18 cellular contexts compared by ENCODE assay signal in the genomic region with DNA sequence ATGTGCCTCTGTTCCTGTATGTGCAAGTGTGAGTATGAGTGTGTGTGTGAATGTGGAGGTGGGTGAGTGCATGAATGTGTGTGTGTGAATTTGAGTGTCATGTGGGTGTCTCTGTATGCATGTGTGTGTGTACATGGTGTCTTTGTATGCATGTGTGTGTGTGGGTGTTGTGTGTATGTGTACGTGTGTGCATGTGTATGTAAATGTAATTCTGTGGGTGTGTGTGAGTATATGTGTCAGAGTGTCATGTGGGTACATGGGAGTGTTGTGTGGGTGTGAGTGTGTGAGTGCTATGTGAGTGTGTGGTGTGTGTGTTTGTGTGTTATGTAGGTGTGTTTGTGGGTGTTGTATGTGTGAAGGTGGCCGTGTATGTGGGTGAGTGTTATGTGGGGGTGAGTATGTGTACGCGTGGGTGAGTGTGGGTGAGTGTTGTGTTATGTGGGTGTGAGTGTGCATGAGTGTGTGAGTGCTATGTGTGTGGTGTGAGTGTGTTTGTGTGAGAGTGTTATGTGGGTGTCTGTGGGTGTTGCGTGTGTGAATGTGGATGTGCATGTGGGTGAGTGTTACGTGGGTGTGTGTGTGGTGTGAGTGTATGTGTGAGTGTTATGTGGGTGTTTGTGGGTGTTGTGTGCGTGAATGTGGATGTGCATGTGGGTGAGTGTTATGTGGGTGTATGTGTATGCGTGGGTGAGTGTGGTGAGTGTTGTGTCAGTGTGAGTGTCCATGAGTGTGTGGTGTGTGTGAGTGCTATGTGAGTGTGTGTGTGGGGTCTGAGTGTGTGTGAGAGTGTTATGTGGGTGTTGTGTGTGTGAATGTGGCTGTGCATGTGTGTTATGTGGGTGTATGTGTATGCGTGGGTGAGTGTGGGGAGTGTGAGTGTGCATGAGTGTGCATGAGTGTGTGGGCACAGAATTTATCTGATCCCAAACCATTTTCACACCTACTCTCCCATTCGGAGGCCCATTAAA. TPM values are rescaled to one million over a fixed set of nuclear protein-coding genes. Genes with fewer than 3 reads are reported as not detected.
DNase-seq lines count a peak whose midpoint lies in the region; ATAC-seq, FAIRE-seq and TF ChIP-seq lines count a peak whose summit lies in the region.
"Had no signal": no experiment of that assay in that cellular context is flagged by ENCODE, and none has a peak within 500 bp of the region (broad histone marks: within the 10 kb centered on the region; RNA-seq: fewer than 3 reads in every experiment).

No MANE protein-coding gene starts in this region.

- no peak overlapping the region for H4K5ac ChIP-seq in IMR-90 (ENCODE audit: low read depth, low read length)

- no peak overlapping the region for H3K23ac ChIP-seq in IMR-90 (ENCODE audit: low read depth, low read length)

- no peak overlapping the region for H2AK9ac ChIP-seq in IMR-90 (replicated peaks; ENCODE audit: low read depth, low read length, poor library complexity)

- no peak overlapping the region for H3K4ac ChIP-seq in IMR-90 (ENCODE audit: low read depth, low read length)

- H2AK5ac ChIP-seq in IMR-90 (ENCODE audit: low read depth, low read length), result peak overlapping the region; percentile 24; the same call in 1 of the 2 replicates

- TF ChIP-seq RAD21 in IMR-90 (IDR thresholded peaks at IDR 0.05; ENCODE audit: low read length) (no peak), HepG2 (CRISPR knock-in tag; IDR thresholded peaks at IDR 0.05) (no peak)

- no peak for FAIRE-seq in HepG2 (lab: Jason Lieb, UNC)

- H2BK15ac ChIP-seq in IMR-90 (ENCODE audit: low read depth, low read length), result no peak overlapping the region

- peak overlapping the region; percentile 43 for H2BK5ac ChIP-seq in IMR-90 (ENCODE audit: low read depth, low read length, poor library complexity, severe bottlenecking)

- H4K8ac ChIP-seq in IMR-90 (ENCODE audit: low read depth in 2 of 2, low read length in 2 of 2), result no peak overlapping the region

- no peaks in the 10 kb centered on the region for H3K79me2 ChIP-seq in HepG2 (ENCODE audit: insufficient read depth, low read length)

- WGBS in IMR-90 (ENCODE audit: extremely low coverage in 2 of 2, insufficient read length in 1 of 2), 2 experiments, result 74% methylated on average over 7 of the region's 10 CpGs; no CpG with 5 or more reads in 1 of the 2 experiments
- WGBS in HepG2 (ENCODE audit: low lambda C conversion rate), result 47% methylated on average over 10 of the region's 10 CpGs

- dilution Hi-C loops in IMR-90 (cut with HindIII; ENCODE audit: low sequenced_read_pairs, unreplicated experiment), result no loop called here

- no peak for TF ChIP-seq POLR2A in IMR-90 (IDR thresholded peaks at IDR 0.05; ENCODE audit: low read depth, low read length)
- TF ChIP-seq POLR2A in HepG2 (IDR thresholded peaks at IDR 0.05; ENCODE audit: insufficient read depth in 1 of 2, low read depth in 2 of 2, low read length in 2 of 2), result no peak

- no peak overlapping the region for H3K4me3 ChIP-seq in IMR-90 (ENCODE audit: insufficient read depth, low read depth, low read length)
- no peak overlapping the region for H3K4me3 ChIP-seq in HepG2 (replicated peaks in 1 of 3; ENCODE audit: insufficient read depth in 1 of 3, low read depth in 2 of 3, low read length in 3 of 3)
- H3K4me3 ChIP-seq in thoracic aorta, result no peak overlapping the region
- H3K4me3 ChIP-seq: BLaER1 treated with 17β-estradiol and CSF1 and Interleukin-3, amounts not matched to agents 10 nM and 100 nM; HAP-1 had no signal

- intact Hi-C loops in IMR-90 (cut with micrococcal nuclease) (loop anchor here (5.0 to 10.0 kb wide), 2 partner anchors 1283 to 1706 kb away; no protein-coding TSS in a partner anchor), HepG2 (cut with micrococcal nuclease; ENCODE audit: unreplicated experiment) (loop anchor here (2.0 to 10.0 kb wide), 3 partner anchors 351 to 1023 kb away; no protein-coding TSS in a partner anchor)

- POLR2A ChIA-PET in IMR-90 (lab: Charles Lee; ENCODE audit: unreplicated experiment), result no interaction called here
- POLR2A ChIA-PET in HepG2 (lab: Yijun Ruan, JAX), result no interaction called here

- no peaks in the 10 kb centered on the region for H3K36me3 ChIP-seq in IMR-90 (ENCODE audit: control insufficient read depth, insufficient read depth, low read length)
- H3K36me3 ChIP-seq in HepG2 (replicated peaks in 1 of 2; ENCODE audit: control insufficient read depth in 1 of 2, insufficient read depth in 2 of 2, low read length in 2 of 2), result no peaks in the 10 kb centered on the region
- no peaks in the 10 kb centered on the region for H3K36me3 ChIP-seq in thoracic aorta
- H3K36me3 ChIP-seq: BLaER1 treated with 17β-estradiol and CSF1 and Interleukin-3, amounts not matched to agents 10 nM and 100 nM; HAP-1 had no signal

- no peak overlapping the region for H3K14ac ChIP-seq in IMR-90 (replicated peaks; ENCODE audit: low read depth, low read length)

- TF ChIP-seq CTCF in IMR-90 (conservative IDR thresholded peaks at IDR 0.05; ENCODE audit: low read depth, low read length), result no peak
- TF ChIP-seq CTCF in HepG2 (CRISPR knock-in tag; IDR thresholded peaks at IDR 0.05), result no peak
- no peak for TF ChIP-seq CTCF in thoracic aorta (IDR thresholded peaks at IDR 0.05)

- in situ Hi-C loops in IMR-90 (cut with MboI; ENCODE audit: low sequenced_read_pairs) (loop anchor here (10.0 to 25.0 kb wide), 2 partner anchors 1286 to 1463 kb away; no protein-coding TSS in a partner anchor), HepG2 (cut with HindIII; ENCODE audit: extremely low pct_ligation_motif_present, low pct_unique_long_range_greater_than_20kb) (loop anchor here (5.0 to 25.0 kb wide), 6 partner anchors 391 to 1461 kb away; no protein-coding TSS in a partner anchor)

- TF ChIP-seq EP300 in HepG2 (IDR thresholded peaks at IDR 0.05; ENCODE audit: low read depth in 2 of 2, low read length in 2 of 2) (no peak), HepG2 (CRISPR knock-in tag; IDR thresholded peaks at IDR 0.05; ENCODE audit: borderline replicate concordance) (no peak)

- H2BK120ac ChIP-seq in IMR-90 (ENCODE audit: low read depth, low read length), result no peak overlapping the region

- no peak overlapping the region for H4K91ac ChIP-seq in IMR-90 (ENCODE audit: insufficient read depth, low read depth, low read length)

- CTCF ChIA-PET in IMR-90 (lab: Yijun Ruan, JAX) (no interaction called here), HepG2 (lab: Yijun Ruan, JAX; ENCODE audit: low intra/inter-chr PET ratio, low total read pairs) (no interaction called here)

- H4K20me1 ChIP-seq in IMR-90 (ENCODE audit: insufficient read depth, low read length) (peaks cover 3% of the 10 kb centered on the region; the same call in 1 of the 2 replicates), HepG2 (ENCODE audit: insufficient read depth, low read length) (no peaks in the 10 kb centered on the region)
- H4K20me1 ChIP-seq: BLaER1 treated with 17β-estradiol and CSF1 and Interleukin-3, amounts not matched to agents 10 nM and 100 nM had no signal

- H2AFZ ChIP-seq in IMR-90 (replicated peaks; ENCODE audit: low read length, poor library complexity), result no peak overlapping the region
- no peak overlapping the region for H2AFZ ChIP-seq in HepG2 (ENCODE audit: low read length)

- H3K79me1 ChIP-seq in IMR-90 (ENCODE audit: low read depth in 1 of 2, low read length in 2 of 2), result no peaks in the 10 kb centered on the region

- H3K9me3 ChIP-seq in IMR-90 (ENCODE audit: control insufficient read depth, insufficient read depth, low read length) (peaks cover 6% of the 10 kb centered on the region), HepG2 (ENCODE audit: low read length) (peaks cover 8% of the 10 kb centered on the region; the same call in 1 of the 2 replicates), thoracic aorta (peaks cover 4% of the 10 kb centered on the region)
- H3K9me3 ChIP-seq: HAP-1 had no signal

- H3K27me3 ChIP-seq in IMR-90 (ENCODE audit: control insufficient read depth, insufficient read depth, low read length) (peaks cover 7% of the 10 kb centered on the region), HepG2 (ENCODE audit: control insufficient read depth in 1 of 2, insufficient read depth in 2 of 2, low read length in 2 of 2) (peaks cover 2 to 5% of the 10 kb centered on the region in 2 experiments; a peak in 1 of 5 replicates), thoracic aorta (replicated peaks; ENCODE audit: insufficient read depth) (no peaks in the 10 kb centered on the region)
- H3K27me3 ChIP-seq: BLaER1 treated with 17β-estradiol and CSF1 and Interleukin-3, amounts not matched to agents 10 nM and 100 nM had no signal

- peaks cover 2% of the 10 kb centered on the region; the same call in 1 of the 2 replicates for H3K4me1 ChIP-seq in IMR-90 (ENCODE audit: control insufficient read depth, insufficient read depth, low read length)
- peaks cover 41% of the 10 kb centered on the region for H3K4me1 ChIP-seq in HepG2 (ENCODE audit: insufficient read depth, low read length)
- H3K4me1 ChIP-seq in thoracic aorta (ENCODE audit: control insufficient read depth in 1 of 2, low read depth in 2 of 2), result peaks cover 0 to 4% of the 10 kb centered on the region in 2 donors
- H3K4me1 ChIP-seq: HAP-1 had no signal

- no peak overlapping the region for H3K18ac ChIP-seq in IMR-90 (ENCODE audit: low read depth, low read length)

- DNase-seq in IMR-90 (no peak), HepG2 (ENCODE audit: low spot score) (no peak), thoracic aorta (ENCODE audit: low spot score) (no peak)
- DNase-seq in activated T-cell treated with anti-CD3 and anti-CD28 coated beads, Interleukin-2, amount 50 U/mL, for 1 hour, result no peak
- DNase-seq: Calu3; CD8-positive, alpha-beta T cell; DMS79 treated with DMSO at 0.1 percent for 48 hours; GF-D8; GOT3; HFFc6; KG1 had no signal

- no peaks in the 10 kb centered on the region for H3K9me1 ChIP-seq in IMR-90 (ENCODE audit: insufficient read depth, low read length)

- H2BK20ac ChIP-seq in IMR-90 (ENCODE audit: low read depth, low read length), result no peak overlapping the region

- BruUV-seq in IMR-90 (replicated peaks; lab: Mats Ljungman, UMichigan), result no TSS peak
- no TSS peak for BruUV-seq in HepG2 (replicated peaks; lab: Mats Ljungman, UMichigan)

- ATAC-seq in IMR-90 (ENCODE audit: low read depth), result no peak
- ATAC-seq in HepG2, result no peak
- ATAC-seq in thoracic aorta (ENCODE audit: insufficient number of reproducible peaks, low FRiP score, low read depth), result peak; percentile 17
- ATAC-seq in HG03342 (IDR thresholded peaks at IDR 0.05; ENCODE audit: unreplicated experiment), result no peak
- no peak for ATAC-seq in HG03354 (IDR thresholded peaks at IDR 0.05; ENCODE audit: poor library complexity, severe bottlenecking, unreplicated experiment)
- ATAC-seq: CD8-positive, alpha-beta T cell had no signal

- H3K4me2 ChIP-seq in IMR-90 (ENCODE audit: low read depth, low read length) (no peak overlapping the region), HepG2 (ENCODE audit: low read depth, low read length) (no peak overlapping the region)
- H3K4me2 ChIP-seq: BLaER1 treated with 17β-estradiol and CSF1 and Interleukin-3, amounts not matched to agents 10 nM and 100 nM had no signal

- no peak overlapping the region for H3K9ac ChIP-seq in IMR-90 (ENCODE audit: low read depth, low read length)
- H3K9ac ChIP-seq in HepG2 (ENCODE audit: insufficient read depth, low read depth, low read length), result no peak overlapping the region
- H3K9ac ChIP-seq: BLaER1 treated with 17β-estradiol and CSF1 and Interleukin-3, amounts not matched to agents 10 nM and 100 nM had no signal

- no peak overlapping the region for H3K56ac ChIP-seq in IMR-90 (ENCODE audit: extremely low read depth, insufficient read depth, low read length)

- H3K27ac ChIP-seq in IMR-90 (ENCODE audit: insufficient read depth, low read length), result no peak overlapping the region
- H3K27ac ChIP-seq in HepG2 (ENCODE audit: extremely low read length, insufficient read depth, low read length), result no peak overlapping the region
- H3K27ac ChIP-seq in thoracic aorta, result no peak overlapping the region
- H3K27ac ChIP-seq: BLaER1 treated with 17β-estradiol and CSF1 and Interleukin-3, amounts not matched to agents 10 nM and 100 nM; HL-60 had no signal

RNA-seq across cellular contexts. Expression of a gene that starts 36.6 kb away (rescaled TPM):
- total RNA-seq in IMR-90 (2012; rRNA removed), result 21.9 and 23.9 TPM in 2 replicates
- polyA plus RNA-seq in IMR-90 (2012; rRNA removed), result 80.8 and 83.3 TPM in 2 replicates
- polyA plus RNA-seq in IMR-90 (2012; cell fraction: cytosol; rRNA removed), result 47.5 and 63.2 TPM in 2 replicates
- 33.2 and 41.3 TPM in 2 replicates for polyA plus RNA-seq in IMR-90 (2012; cell fraction: nucleus; rRNA removed; ENCODE audit: low replicate concordance)
- 29.3 and 50.2 TPM in 2 replicates for total RNA-seq in HepG2 (2016; rRNA removed; fragmentation: Illumina TruSeq; extraction: Trizol)
- total RNA-seq in HepG2 (2016; cell fraction: cytosol; rRNA removed; fragmentation: Illumina TruSeq; extraction: Trizol; ENCODE audit: low read depth), result 5.0 and 5.1 TPM in 2 replicates
- 22.1 and 49.8 TPM in 2 replicates for total RNA-seq in HepG2 (2016; cell fraction: insoluble cytoplasmic fraction; rRNA removed; fragmentation: Illumina TruSeq; extraction: Trizol)
- total RNA-seq in HepG2 (2016; cell fraction: membrane; rRNA removed; fragmentation: Illumina TruSeq; extraction: Trizol), result 10.8 and 12.4 TPM in 2 replicates
- total RNA-seq in HepG2 (2016; cell fraction: nucleus; rRNA removed; fragmentation: Illumina TruSeq; extraction: Trizol), result 68.9 and 87.3 TPM in 2 replicates
- 56.1 and 77.2 TPM in 2 replicates for polyA plus RNA-seq in HepG2 (2011; rRNA removed)
- polyA plus RNA-seq in HepG2 (2011; cell fraction: cytosol; rRNA removed), result 45.0 and 56.5 TPM in 2 replicates
- polyA plus RNA-seq in HepG2 (2011; cell fraction: nucleus; rRNA removed), result 102 and 105 TPM in 2 replicates
- 122 and 152 TPM in 2 replicates for polyA plus RNA-seq in HepG2 (2012)
- polyA plus RNA-seq in HepG2 (2016; cell fraction: cytosol; fragmentation: Illumina TruSeq; extraction: Trizol; ENCODE audit: low read depth), result 2.7 and 3.2 TPM in 2 replicates
- 25.6 and 37.4 TPM in 2 replicates for polyA plus RNA-seq in HepG2 (2016; cell fraction: insoluble cytoplasmic fraction; fragmentation: Illumina TruSeq; extraction: Trizol; ENCODE audit: low read depth)
- 7.7 and 9.8 TPM in 2 replicates for polyA plus RNA-seq in HepG2 (2016; cell fraction: membrane; fragmentation: Illumina TruSeq; extraction: Trizol; ENCODE audit: low read depth)
- polyA plus RNA-seq in HepG2 (2016; cell fraction: nucleus; fragmentation: Illumina TruSeq; extraction: Trizol; ENCODE audit: insufficient read depth, low read depth), result 108 and 114 TPM in 2 replicates
- 173 TPM in 1 of 2 replicates, not detected in the other for polyA minus RNA-seq in HepG2 (2011; rRNA and poly(A)+ RNA removed; ENCODE audit: low replicate concordance)
- 109 and 121 TPM in 2 replicates for polyA minus RNA-seq in HepG2 (2011; cell fraction: cytosol; rRNA and poly(A)+ RNA removed)
- 60.0 and 68.8 TPM in 2 replicates for polyA minus RNA-seq in HepG2 (2011; cell fraction: nucleus; rRNA and poly(A)+ RNA removed)
- 10 to 100 TPM; 82.4 to 95.5 TPM for total RNA-seq in thoracic aorta
- total RNA-seq: B cell; CD8-positive, alpha-beta T cell had no signal
- polyA plus RNA-seq: IgD-negative memory B cell had no signal

RNA-seq across cellular contexts. Expression of a gene that starts 40.8 kb away (rescaled TPM):
- total RNA-seq in IMR-90 (2012; rRNA removed) (4.5 and 5.3 TPM in 2 replicates), HepG2 (2016; rRNA removed; fragmentation: Illumina TruSeq; extraction: Trizol) (0.27 and 0.31 TPM in 2 replicates), thoracic aorta (10 to 100 TPM; 17.2 to 39.0 TPM)
- polyA plus RNA-seq in IMR-90 (2012; rRNA removed) (9.9 and 12.3 TPM in 2 replicates), HepG2 (2011; rRNA removed) (0.41 and 0.59 TPM in 2 replicates)
- polyA plus RNA-seq in IMR-90 (2012; cell fraction: cytosol; rRNA removed), result 4.5 and 11.9 TPM in 2 replicates
- polyA plus RNA-seq in IMR-90 (2012; cell fraction: nucleus; rRNA removed; ENCODE audit: low replicate concordance), result 5.0 and 5.8 TPM in 2 replicates
- 0.35 and 0.40 TPM in 2 replicates for total RNA-seq in HepG2 (2016; cell fraction: cytosol; rRNA removed; fragmentation: Illumina TruSeq; extraction: Trizol; ENCODE audit: low read depth)
- 0.31 and 0.45 TPM in 2 replicates for total RNA-seq in HepG2 (2016; cell fraction: insoluble cytoplasmic fraction; rRNA removed; fragmentation: Illumina TruSeq; extraction: Trizol)
- total RNA-seq in HepG2 (2016; cell fraction: membrane; rRNA removed; fragmentation: Illumina TruSeq; extraction: Trizol), result 0.31 and 0.37 TPM in 2 replicates
- total RNA-seq in HepG2 (2016; cell fraction: nucleus; rRNA removed; fragmentation: Illumina TruSeq; extraction: Trizol), result 0.34 and 0.59 TPM in 2 replicates
- 0.32 and 0.50 TPM in 2 replicates for polyA plus RNA-seq in HepG2 (2011; cell fraction: cytosol; rRNA removed)
- 0.72 and 0.85 TPM in 2 replicates for polyA plus RNA-seq in HepG2 (2011; cell fraction: nucleus; rRNA removed)
- 0.47 and 1.5 TPM in 2 replicates for polyA plus RNA-seq in HepG2 (2012)
- polyA plus RNA-seq in HepG2 (2016; cell fraction: cytosol; fragmentation: Illumina TruSeq; extraction: Trizol; ENCODE audit: low read depth), result 0.21 and 0.23 TPM in 2 replicates
- polyA plus RNA-seq in HepG2 (2016; cell fraction: insoluble cytoplasmic fraction; fragmentation: Illumina TruSeq; extraction: Trizol; ENCODE audit: low read depth), result 0.35 and 0.58 TPM in 2 replicates
- 0.40 and 0.45 TPM in 2 replicates for polyA plus RNA-seq in HepG2 (2016; cell fraction: membrane; fragmentation: Illumina TruSeq; extraction: Trizol; ENCODE audit: low read depth)
- 0.70 and 0.75 TPM in 2 replicates for polyA plus RNA-seq in HepG2 (2016; cell fraction: nucleus; fragmentation: Illumina TruSeq; extraction: Trizol; ENCODE audit: insufficient read depth, low read depth)
- polyA minus RNA-seq in HepG2 (2011; rRNA and poly(A)+ RNA removed; ENCODE audit: low replicate concordance), result 0.10 and 0.21 TPM in 2 replicates
- polyA minus RNA-seq in HepG2 (2011; cell fraction: cytosol; rRNA and poly(A)+ RNA removed), result not detected in 2 replicates
- polyA minus RNA-seq in HepG2 (2011; cell fraction: nucleus; rRNA and poly(A)+ RNA removed), result 0.52 and 1.2 TPM in 2 replicates
